ENCODE assay signal across 17 cellular contexts in genomic region chr17:82875418-82875856, GRCh38. TPM values are rescaled to one million over a fixed set of nuclear protein-coding genes. Genes with fewer than 3 reads are reported as not detected.
DNase-seq lines count a peak whose midpoint lies in the region; ATAC-seq, FAIRE-seq and TF ChIP-seq lines count a peak whose summit lies in the region.
"Had no signal": no experiment of that assay in that cellular context is flagged by ENCODE, and none has a peak within 500 bp of the region (broad histone marks: within the 10 kb centered on the region; RNA-seq: fewer than 3 reads in every experiment).

No MANE protein-coding gene starts in this region.

- H3K36me3 Mint-ChIP-seq in type B pancreatic cell = peaks cover 4% of the 10 kb centered on the region
- peaks cover 34% of the 10 kb centered on the region for H3K36me3 Mint-ChIP-seq in T-cell

- TF ChIP-seq CTCF in K562 (IDR thresholded peaks at IDR 0.05 in 2 of 3, conservative IDR thresholded peaks at IDR 0.05 in 1 of 3; ENCODE audit: insufficient read depth in 2 of 3, low read depth in 1 of 3, low read length in 3 of 3) (no peak), type B pancreatic cell (conservative IDR thresholded peaks at IDR 0.05) (no peak), dorsolateral prefrontal cortex (IDR thresholded peaks at IDR 0.05 in 54 of 56, conservative IDR thresholded peaks at IDR 0.05 in 2 of 56; ENCODE audit: low read depth in 1 of 56, partially characterized antibody in 56 of 56) (no peak)

- H3K4me3 ChIP-seq in K562 (no peak overlapping the region), dorsolateral prefrontal cortex (no peak overlapping the region)
- H3K4me3 ChIP-seq: cardiac muscle cell, pancreas had no signal

- no peaks in the 10 kb centered on the region for H3K9me3 ChIP-seq in K562 (replicated peaks; ENCODE audit: control insufficient read depth, insufficient read depth, low read depth, low read length)
- H3K9me3 ChIP-seq: pancreas had no signal

- H3K27ac ChIP-seq in K562 (ENCODE audit: extremely low read depth, low read depth, low read length) = no peak overlapping the region
- H3K27ac ChIP-seq in dorsolateral prefrontal cortex = no peak overlapping the region
- H3K27ac ChIP-seq: cardiac muscle cell had no signal

- no TSS peak for BruUV-seq in K562 (replicated peaks; lab: Mats Ljungman, UMichigan)

- H3K4me1 Mint-ChIP-seq in type B pancreatic cell (ENCODE audit: unreplicated experiment) = peaks cover 33% of the 10 kb centered on the region
- H3K4me1 Mint-ChIP-seq in T-cell = peaks cover 24 to 53% (median 39%) of the 10 kb centered on the region in 3 donors

- 88% methylated on average over 19 of the region's 19 CpGs for WGBS in K562 (ENCODE audit: insufficient coverage, low coverage, missing lambda C conversion rate)

- POLR2A ChIA-PET in K562 (lab: Yijun Ruan, JAX) = interaction anchor here (0.8 to 2.8 kb wide), 3 partner anchors 10 to 22 kb away, joined by 3 to 20 read pairs (median 4); no protein-coding TSS in a partner anchor
- POLR2A ChIA-PET in T-cell (lab: Charles Lee) = no interaction called here

- H3K4me3 Mint-ChIP-seq in type B pancreatic cell (peak overlapping the region; percentile 58), T-cell (no peak overlapping the region)
- H3K4me3 Mint-ChIP-seq: activated CD4-positive, alpha-beta T cell treated with anti-CD3 and anti-CD28 coated beads for 36 hours; stimulated activated naive CD8-positive, alpha-beta T cell treated with anti-CD3 and anti-CD28 coated beads, Interleukin-15, amount 100 ng/mL, for 72 hours had no signal

- CTCF ChIA-PET in K562 (lab: Yijun Ruan, JAX; ENCODE audit: low intra/inter-chr PET ratio) (no interaction called here), T-cell (lab: Charles Lee) (no interaction called here)

- no peak overlapping the region; the same call in 1 of the 2 replicates for H2AFZ ChIP-seq in K562 (ENCODE audit: low read depth, low read length)

- H3K27me3 Mint-ChIP-seq in type B pancreatic cell (no peaks in the 10 kb centered on the region), T-cell (no peaks in the 10 kb centered on the region)
- H3K27me3 Mint-ChIP-seq: activated CD4-positive, alpha-beta T cell treated with anti-CD3 and anti-CD28 coated beads for 36 hours; stimulated activated naive CD8-positive, alpha-beta T cell treated with anti-CD3 and anti-CD28 coated beads, Interleukin-15, amount 100 ng/mL, for 72 hours had no signal

- FAIRE-seq in K562 (lab: Jason Lieb, UNC) = no peak
- FAIRE-seq: pancreas had no signal

- no peak for TF ChIP-seq POLR2A in K562 (conservative IDR thresholded peaks at IDR 0.05)

- peak overlapping the region in 1 of 2 experiments; percentile 48; a peak in 2 of 4 replicates for H3K9ac ChIP-seq in K562 (ENCODE audit: insufficient read depth in 1 of 2, low read depth in 2 of 2, low read length in 2 of 2)

- no peaks in the 10 kb centered on the region for H3K9me1 ChIP-seq in K562 (ENCODE audit: control insufficient read depth, insufficient read depth, low read length)

- no peak for TF ChIP-seq RAD21 in K562 (CRISPR knock-in tag; conservative IDR thresholded peaks at IDR 0.05 in 1 of 2, IDR thresholded peaks at IDR 0.05 in 1 of 2)

- intact Hi-C loops in K562 (cut with micrococcal nuclease) = no loop called here
- intact Hi-C loops in dorsolateral prefrontal cortex (cut with DNase I) = no loop called here

- peaks cover 17 to 42% of the 10 kb centered on the region in 2 experiments; a peak in 4 of 5 replicates for H3K4me1 ChIP-seq in K562 (replicated peaks in 1 of 2; ENCODE audit: control insufficient read depth in 2 of 2, insufficient read depth in 2 of 2, low read length in 2 of 2)

- no peak for TF ChIP-seq EP300 in K562 (IDR thresholded peaks at IDR 0.05; ENCODE audit: low read length)

- DNase-seq in NCI-H748 (lab: John Stamatoyannopoulos, UW; ENCODE audit: unreplicated experiment) = peak; percentile 17
- DNase-seq in NCI-H748 treated with DMSO at 0.1 percent for 48 hours (lab: John Stamatoyannopoulos, UW) = no peak
- DNase-seq in K562 (ENCODE audit: extremely low read depth in 1 of 4, low spot score in 3 of 4) = no peak
- DNase-seq in left kidney (ENCODE audit: low read depth, low spot score) = peak; percentile 54
- DNase-seq in type B pancreatic cell (ENCODE audit: extremely low spot score, unreplicated experiment) = no peak
- DNase-seq in hypothalamus (lab: John Stamatoyannopoulos, UW) = no peak
- DNase-seq in dorsolateral prefrontal cortex = no peak
- DNase-seq in T-cell = no peak
- DNase-seq: ACHN; activated CD4-positive, alpha-beta T cell treated with anti-CD3 and anti-CD28 coated beads for 36 hours; activated gamma-delta T cell; NCI-H146; SHP77 treated with DMSO at 0.1 percent for 48 hours; stimulated activated CD4-positive, alpha-beta T cell treated with anti-CD3 and anti-CD28 coated beads, Interleukin-2, amount 100 ng/mL, for 24 hours; stimulated activated naive CD8-positive, alpha-beta T cell treated with anti-CD3 and anti-CD28 coated beads, Interleukin-15, amount 100 ng/mL, for 72 hours had no signal

- H3K4me2 ChIP-seq in K562 (ENCODE audit: insufficient read depth, low read length) = no peak overlapping the region

- H3K36me3 ChIP-seq in K562 (ENCODE audit: control insufficient read depth, insufficient read depth, low read length) = peaks cover 40% of the 10 kb centered on the region; the same call in 2 of the 3 replicates
- H3K36me3 ChIP-seq: cardiac muscle cell, pancreas had no signal

- in situ Hi-C loops in K562 (cut with MboI) = no loop called here

- H3K27ac Mint-ChIP-seq in type B pancreatic cell = peak overlapping the region; percentile 95
- H3K27ac Mint-ChIP-seq in T-cell = no peak overlapping the region

- no peaks in the 10 kb centered on the region for H3K27me3 ChIP-seq in K562 (ENCODE audit: control insufficient read depth in 2 of 2, insufficient read depth in 2 of 2, low read length in 2 of 2)
- H3K27me3 ChIP-seq in dorsolateral prefrontal cortex = no peaks in the 10 kb centered on the region
- H3K27me3 ChIP-seq: cardiac muscle cell, pancreas had no signal

- no peaks in the 10 kb centered on the region for H4K20me1 ChIP-seq in K562 (replicated peaks; ENCODE audit: control insufficient read depth, insufficient read depth, low read length)

- peaks cover 20% of the 10 kb centered on the region for H3K79me2 ChIP-seq in K562 (ENCODE audit: control insufficient read depth, insufficient read depth, low read length)

- H3K9me3 Mint-ChIP-seq in type B pancreatic cell = no peaks in the 10 kb centered on the region
- no peaks in the 10 kb centered on the region for H3K9me3 Mint-ChIP-seq in T-cell
- H3K9me3 Mint-ChIP-seq: stimulated activated naive CD8-positive, alpha-beta T cell treated with anti-CD3 and anti-CD28 coated beads, Interleukin-15, amount 100 ng/mL, for 72 hours had no signal

- ATAC-seq in K562 (no peak), T-cell (replicated peaks in 1 of 4) (no peak)
- ATAC-seq: activated CD4-positive, alpha-beta T cell treated with anti-CD3 and anti-CD28 coated beads for 36 hours; stimulated activated naive CD8-positive, alpha-beta T cell treated with anti-CD3 and anti-CD28 coated beads, Interleukin-15, amount 100 ng/mL, for 72 hours had no signal

TF ChIP-seq in K562, 482 proteins besides CTCF, POLR2A, EP300 and RAD21:
- TF ChIP-seq ZNF668 (CRISPR knock-in tag; IDR thresholded peaks at IDR 0.05) = no peak
- no peak for TF ChIP-seq SUPT5H (IDR thresholded peaks at IDR 0.05)
- no peak for TF ChIP-seq PTBP1 (IDR thresholded peaks at IDR 0.05; ENCODE audit: low read depth, low read length)
- TF ChIP-seq MYBL2 (IDR thresholded peaks at IDR 0.05; ENCODE audit: low read depth) = no peak
- TF ChIP-seq MYBL2 (CRISPR knock-in tag; IDR thresholded peaks at IDR 0.05; ENCODE audit: borderline replicate concordance) = 0 out of 2 replicates have a peak, but pooled peaks have one; percentile 42
- no peak for TF ChIP-seq BMI1 (IDR thresholded peaks at IDR 0.05; ENCODE audit: low read length)
- no peak for TF ChIP-seq MYNN (IDR thresholded peaks at IDR 0.05)
- no peak for TF ChIP-seq MYNN (CRISPR knock-in tag; IDR thresholded peaks at IDR 0.05)
- TF ChIP-seq ZNF507 (tag; conservative IDR thresholded peaks at IDR 0.05) = no peak
- TF ChIP-seq SMAD3 (CRISPR knock-in tag; conservative IDR thresholded peaks at IDR 0.05) = no peak

RNA-seq across cellular contexts. Expression of gene ZNF750, which starts 35.6 kb away (rescaled TPM):
- not detected in 2 replicates for total RNA-seq in K562 (2011; cell fraction: chromatin; rRNA removed; ENCODE audit: low replicate concordance)
- not detected in 2 replicates for total RNA-seq in K562 (2011; cell fraction: nucleolus; rRNA removed)
- not detected in 2 replicates for total RNA-seq in K562 (2011; cell fraction: nucleoplasm; rRNA removed)
- total RNA-seq in K562 (2014; rRNA removed) (not detected in 2 replicates), K562 (2014; rRNA removed; fragmentation: Illumina TruSeq; extraction: Trizol) (not detected in 2 replicates), K562 (2015; rRNA removed; fragmentation: Illumina TruSeq; extraction: Trizol) (not detected in 2 replicates), K562 (2021) (not detected in 2 replicates), type B pancreatic cell (ENCODE audit: low replicate concordance) (10.3 and 34.7 TPM in 2 replicates), dorsolateral prefrontal cortex (under 1 TPM in 5 of 120 experiments, not detected in 115; 0.12 to 0.39 (median 0.36) TPM), T-cell (not detected)
- polyA plus RNA-seq in K562 (2011; rRNA removed) (not detected in 2 replicates), K562 (2014; fragmentation: Illumina TruSeq; extraction: Trizol) (not detected in 2 replicates), K562 (2014; fragmentation: Nextera tagmentation; extraction: Ambion mirVana) (not detected), K562 (2014; rRNA removed) (not detected in 2 replicates)
- polyA plus RNA-seq in K562 (2011; cell fraction: cytosol; rRNA removed) = not detected in 2 replicates
- polyA plus RNA-seq in K562 (2011; cell fraction: nucleus; rRNA removed) = not detected in 2 replicates
- 0.07 TPM in 2 replicates for polyA plus RNA-seq in K562 (2012)
- not detected in 2 replicates for polyA minus RNA-seq in K562 (2011; rRNA and poly(A)+ RNA removed)
- polyA minus RNA-seq in K562 (2011; cell fraction: cytosol; rRNA and poly(A)+ RNA removed) = not detected in 2 replicates
- polyA minus RNA-seq in K562 (2011; cell fraction: nucleus; rRNA and poly(A)+ RNA removed) = not detected in 2 replicates
- total RNA-seq: activated CD4-positive, alpha-beta T cell treated with anti-CD3 and anti-CD28 coated beads for 36 hours; cardiac muscle cell; pancreas had no signal

Comparison
In these comparisons a context has a peak if more than half of its experiments do, and no peak if none do; other contexts are left out.
1. DNase-seq: peak in NCI-H748 (single experiment) and left kidney (single experiment); none in NCI-H748 treated with DMSO at 0.1 percent for 48 hours (single experiment), K562 (0 of 4), type B pancreatic cell (single experiment), hypothalamus (0 of 51), dorsolateral prefrontal cortex (0 of 10) and T-cell (0 of 34).